In genomic region chr20:10261702-10262101, GRCh38 we compare ENCODE assay signal across 9 cellular contexts. TPM values are rescaled to one million over a fixed set of nuclear protein-coding genes. Genes with fewer than 3 reads are reported as not detected.
"Had no signal": no experiment of that assay in that cellular context is flagged by ENCODE, and none has a peak within 500 bp of the region (broad histone marks: within the 10 kb centered on the region; RNA-seq: fewer than 3 reads in every experiment).

No MANE protein-coding gene starts in this region.

- DNase-seq: GDM1, GF-D8 had no signal

- ATAC-seq: GM12878 had no signal

- H3K4me3 ChIP-seq: GM12878 had no signal

- FAIRE-seq: G401.6, GM12878, GM12891, GM12892, GM18507, GM19239 had no signal

RNA-seq across cellular contexts. Expression of gene SNAP25, which starts 43.1 kb away (rescaled TPM):
- total RNA-seq: G401, GM12878 had no signal
- polyA plus RNA-seq: GM12878 had no signal
